10 cellular contexts compared by ENCODE assay signal in genomic region chr10:123157210-123157609, GRCh38. TPM values are rescaled to one million over a fixed set of nuclear protein-coding genes. Genes with fewer than 3 reads are reported as not detected.
DNase-seq lines count a peak whose midpoint lies in the region; ATAC-seq, FAIRE-seq and TF ChIP-seq lines count a peak whose summit lies in the region.
"Had no signal": no experiment of that assay in that cellular context is flagged by ENCODE, and none has a peak within 500 bp of the region (broad histone marks: within the 10 kb centered on the region; RNA-seq: fewer than 3 reads in every experiment).

No MANE protein-coding gene starts in this region.

- H3K4me3 ChIP-seq in GM06990 (replicated peaks; ENCODE audit: low read depth, low read length): peak overlapping the region; percentile 83; the same call in 1 of the 2 replicates
- H3K4me3 ChIP-seq in epithelial cell of proximal tubule (ENCODE audit: low read depth, low read length): no peak overlapping the region
- no peak overlapping the region for H3K4me3 ChIP-seq in heart left ventricle
- H3K4me3 ChIP-seq: prostate gland had no signal

- intact Hi-C loops in heart left ventricle (cut with DNase I): loop anchor here in 5 of 10 donors (5.0 to 10.0 kb wide), 3 partner anchors 150 to 205 kb away; partner anchors contain the start of genes ACADSB (in 4 of the 5), IKZF5 (in 4 of the 5) and C10orf88 (in 1 of the 5)

- DNase-seq in ACHN (peak; percentile 51), GM06990 (ENCODE audit: extremely low read depth, insufficient read length) (no peak), RCC 7860 (ENCODE audit: low spot score) (peak; percentile 79), epithelial cell of proximal tubule (ENCODE audit: low read depth) (peak; percentile 39), heart left ventricle (no peak), cerebellar nuclear complex (lab: John Stamatoyannopoulos, UW) (no peak), GM20000 (ENCODE audit: low spot score) (no peak)
- DNase-seq: dermis blood vessel endothelial cell had no signal

- H3K27me3 ChIP-seq in GM06990 (replicated peaks; ENCODE audit: control insufficient read depth, insufficient read depth, low read length) (no peaks in the 10 kb centered on the region), heart left ventricle (peaks cover 0 to 15% (median 11%) of the 10 kb centered on the region in 9 donors)

- H3K27ac ChIP-seq in heart left ventricle: no peak overlapping the region
- H3K27ac ChIP-seq: prostate gland had no signal

- peak; percentile 87 for FAIRE-seq in RCC 7860 (lab: Jason Lieb, UNC)

- 66 to 86% (median 73%) methylated on average over 3 of the region's 3 CpGs for WGBS in heart left ventricle, 4 donors

- H3K4me1 ChIP-seq in heart left ventricle: peaks cover 0 to 56% (median 14%) of the 10 kb centered on the region in 12 donors
- H3K4me1 ChIP-seq: prostate gland had no signal

- H3K9me3 ChIP-seq in heart left ventricle: no peaks in the 10 kb centered on the region
- H3K9me3 ChIP-seq: prostate gland had no signal

- in situ Hi-C loops in ACHN (cut with HindIII; ENCODE audit: low pct_ligation_motif_present, low pct_unique_long_range_greater_than_20kb, low sequenced_read_pairs): no loop called here

- ATAC-seq in heart left ventricle (no peak), HG03354 (IDR thresholded peaks at IDR 0.05; ENCODE audit: poor library complexity, severe bottlenecking, unreplicated experiment) (no peak)

- no peak for TF ChIP-seq CTCF in GM06990 (IDR thresholded peaks at IDR 0.05; ENCODE audit: insufficient read depth, low read length, poor library complexity, severe bottlenecking)
- no peak for TF ChIP-seq CTCF in epithelial cell of proximal tubule (conservative IDR thresholded peaks at IDR 0.05; ENCODE audit: low read depth, low read length)
- TF ChIP-seq CTCF in heart left ventricle (IDR thresholded peaks at IDR 0.05): no peak
- no peak for TF ChIP-seq CTCF in GM20000 (IDR thresholded peaks at IDR 0.05; ENCODE audit: extremely low read depth, missing control alignments)

- no peak for TF ChIP-seq POLR2A in heart left ventricle (IDR thresholded peaks at IDR 0.05)

- H3K36me3 ChIP-seq in GM06990 (ENCODE audit: control insufficient read depth, insufficient read depth, low read length) (peaks cover 4% of the 10 kb centered on the region), heart left ventricle (peaks cover 0 to 64% (median 55%) of the 10 kb centered on the region in 9 donors)

RNA-seq across cellular contexts. Expression of gene BUB3, which starts 3.0 kb away (rescaled TPM):
- total RNA-seq in epithelial cell of proximal tubule (128 and 226 TPM in 2 replicates), heart left ventricle (10 to 100 TPM; 23.8 to 47.5 (median 38.7) TPM)
- 10 to 100 TPM; 15.1 to 62.4 TPM for polyA plus RNA-seq in heart left ventricle

RNA-seq across cellular contexts. Expression of gene HMX2, which starts 9.3 kb away (rescaled TPM):
- total RNA-seq in epithelial cell of proximal tubule (not detected in 2 replicates), heart left ventricle (not detected)
- polyA plus RNA-seq in heart left ventricle: not detected
- total RNA-seq: dermis blood vessel endothelial cell had no signal

RNA-seq across cellular contexts. Expression of gene HMX3, which starts 21.4 kb away (rescaled TPM):
- total RNA-seq in epithelial cell of proximal tubule (not detected in 2 replicates), heart left ventricle (under 1 TPM in 1 of 9 donors, not detected in 8; 0.27 TPM)
- polyA plus RNA-seq in heart left ventricle: not detected
- total RNA-seq: dermis blood vessel endothelial cell, prostate gland had no signal

Comparison
In these comparisons a context has a peak if more than half of its experiments do, and no peak if none do; other contexts are left out.
1. DNase-seq: peak in ACHN (single experiment), RCC 7860 (single experiment) and epithelial cell of proximal tubule (single experiment); none in GM06990 (single experiment), heart left ventricle (0 of 5), cerebellar nuclear complex (0 of 2) and GM20000 (single experiment).